Comparison of ENCODE assay signal across 1 cellular context in genomic region chr17:2059125-2059836, GRCh38.
TF ChIP-seq lines count a peak whose summit lies in the region.

No MANE protein-coding gene starts in this region.

TF ChIP-seq in IMR-90, 13 proteins besides CTCF, POLR2A, EP300 and RAD21:
- TF ChIP-seq CEBPB (IDR thresholded peaks at IDR 0.05; ENCODE audit: low read depth, low read length) (no peak), MXI1 (IDR thresholded peaks at IDR 0.05; ENCODE audit: borderline replicate concordance, low read depth, low read length) (no peak), MAZ (IDR thresholded peaks at IDR 0.05; ENCODE audit: borderline replicate concordance, low read depth, low read length) (no peak), MAFK (IDR thresholded peaks at IDR 0.05; ENCODE audit: low read depth, low read length) (no peak), CHD1 (IDR thresholded peaks at IDR 0.05; ENCODE audit: low read depth, low read length) (no peak), ELK1 (IDR thresholded peaks at IDR 0.05; ENCODE audit: borderline replicate concordance, low read depth, low read length) (no peak), FOS (IDR thresholded peaks at IDR 0.05; ENCODE audit: low read depth, low read length) (no peak), SMC3 (IDR thresholded peaks at IDR 0.05; ENCODE audit: low read depth, low read length) (no peak), NFE2L2 (IDR thresholded peaks at IDR 0.05; ENCODE audit: low read depth, low read length) (no peak), USF2 (IDR thresholded peaks at IDR 0.05; ENCODE audit: low read depth, low read length) (no peak), BHLHE40 (IDR thresholded peaks at IDR 0.05; ENCODE audit: low read depth, low read length) (no peak)
